16 cellular contexts compared by ENCODE assay signal in genomic region chr19:5864725-5865486, GRCh38. TPM values are rescaled to one million over a fixed set of nuclear protein-coding genes. Genes with fewer than 3 reads are reported as not detected.
DNase-seq lines count a peak whose midpoint lies in the region; ATAC-seq and TF ChIP-seq lines count a peak whose summit lies in the region.
"Had no signal": no experiment of that assay in that cellular context is flagged by ENCODE, and none has a peak within 500 bp of the region (broad histone marks: within the 10 kb centered on the region; RNA-seq: fewer than 3 reads in every experiment).

No MANE protein-coding gene starts in this region.

- DNase-seq in H7 (peak; percentile 69), astrocyte of the spinal cord (ENCODE audit: low read depth, low spot score) (no peak), natural killer cell (peak; percentile 36), SW 1271 (lab: John Stamatoyannopoulos, UW) (no peak), lower lobe of right lung (no peak)
- DNase-seq in naive thymus-derived CD8-positive, alpha-beta T cell = no peak
- DNase-seq: activated CD8-positive, alpha-beta T cell treated with anti-CD3 and anti-CD28 coated beads for 36 hours; foreskin melanocyte; left colon; NCI-H1105; NCI-H446 treated with DMSO at 0.1 percent for 48 hours; stimulated activated CD8-positive, alpha-beta memory T cell treated with anti-CD3 and anti-CD28 coated beads, Interleukin-4, amount 100 ng/mL, for 48 hours had no signal

- peak overlapping the region; percentile 83 to 87 for H3K27ac Mint-ChIP-seq in natural killer cell
- H3K27ac Mint-ChIP-seq in naive thymus-derived CD8-positive, alpha-beta T cell = peak overlapping the region in 1 of 10 donors; percentile 52
- H3K27ac Mint-ChIP-seq: activated CD8-positive, alpha-beta T cell treated with anti-CD3 and anti-CD28 coated beads for 36 hours; activated naive CD4-positive, alpha-beta T cell treated with anti-CD3 and anti-CD28 coated beads, Interleukin-2, amount 50 U/mL, for 24 hours; CD8-positive, alpha-beta T cell had no signal

- peaks cover 19 to 23% of the 10 kb centered on the region in 2 donors for H3K4me1 Mint-ChIP-seq in natural killer cell
- H3K4me1 Mint-ChIP-seq in naive thymus-derived CD8-positive, alpha-beta T cell = peaks cover 0 to 6% (median 0%) of the 10 kb centered on the region in 4 donors
- H3K4me1 Mint-ChIP-seq: activated naive CD4-positive, alpha-beta T cell treated with anti-CD3 and anti-CD28 coated beads, Interleukin-2, amount 50 U/mL, for 24 hours had no signal

- no peaks in the 10 kb centered on the region for H3K9me3 ChIP-seq in lower lobe of right lung

- H3K27me3 ChIP-seq in H7 (ENCODE audit: control insufficient read depth, insufficient read depth, low read length) (no peaks in the 10 kb centered on the region), lower lobe of right lung (ENCODE audit: low read depth) (no peaks in the 10 kb centered on the region)

- H3K27ac ChIP-seq in lower lobe of right lung = no peak overlapping the region

- TF ChIP-seq CTCF in astrocyte of the spinal cord (IDR thresholded peaks at IDR 0.05; ENCODE audit: low read depth, low read length) (peak; percentile 9), natural killer cell (IDR thresholded peaks at IDR 0.05) (no peak), lower lobe of right lung (IDR thresholded peaks at IDR 0.05) (no peak)

- ATAC-seq in natural killer cell (peak; percentile 38 to 59 (median 46)), lower lobe of right lung (no peak)
- no peak for ATAC-seq in naive thymus-derived CD8-positive, alpha-beta T cell
- ATAC-seq: activated CD8-positive, alpha-beta T cell treated with anti-CD3 and anti-CD28 coated beads for 36 hours; CD8-positive, alpha-beta T cell; left colon; Panc1 had no signal

- H3K4me3 Mint-ChIP-seq in natural killer cell = peak overlapping the region; percentile 73
- no peak overlapping the region for H3K4me3 Mint-ChIP-seq in naive thymus-derived CD8-positive, alpha-beta T cell
- H3K4me3 Mint-ChIP-seq: activated CD8-positive, alpha-beta T cell treated with anti-CD3 and anti-CD28 coated beads for 36 hours; activated naive CD4-positive, alpha-beta T cell treated with anti-CD3 and anti-CD28 coated beads, Interleukin-2, amount 50 U/mL, for 24 hours; CD8-positive, alpha-beta T cell had no signal

- in situ Hi-C loops in astrocyte of the spinal cord (cut with HindIII; ENCODE audit: low sequenced_read_pairs) = no loop called here

- H3K36me3 Mint-ChIP-seq in natural killer cell = no peaks in the 10 kb centered on the region
- no peaks in the 10 kb centered on the region for H3K36me3 Mint-ChIP-seq in naive thymus-derived CD8-positive, alpha-beta T cell
- H3K36me3 Mint-ChIP-seq: activated naive CD4-positive, alpha-beta T cell treated with anti-CD3 and anti-CD28 coated beads, Interleukin-2, amount 50 U/mL, for 24 hours; CD8-positive, alpha-beta T cell had no signal

- H3K4me3 ChIP-seq in H7 (ENCODE audit: insufficient read depth, low read depth, low read length) (no peak overlapping the region), astrocyte of the spinal cord (ENCODE audit: low read depth, low read length) (no peak overlapping the region), lower lobe of right lung (no peak overlapping the region)

- POLR2A ChIA-PET in naive thymus-derived CD8-positive, alpha-beta T cell (lab: Charles Lee) = no interaction called here

- intact Hi-C loops in natural killer cell (cut with micrococcal nuclease) (no loop called here), lower lobe of right lung (cut with DNase I) (no loop called here)

- no peaks in the 10 kb centered on the region for H3K4me1 ChIP-seq in lower lobe of right lung

- no peaks in the 10 kb centered on the region for H3K27me3 Mint-ChIP-seq in natural killer cell (ENCODE audit: low read depth in 2 of 2)
- H3K27me3 Mint-ChIP-seq in naive thymus-derived CD8-positive, alpha-beta T cell = peaks cover 1 to 11% (median 7%) of the 10 kb centered on the region in 5 donors
- H3K27me3 Mint-ChIP-seq: activated CD8-positive, alpha-beta T cell treated with anti-CD3 and anti-CD28 coated beads for 36 hours had no signal

- no peaks in the 10 kb centered on the region for H3K36me3 ChIP-seq in H7 (replicated peaks; ENCODE audit: control insufficient read depth, insufficient read depth, low read length)
- no peaks in the 10 kb centered on the region for H3K36me3 ChIP-seq in lower lobe of right lung

- no peaks in the 10 kb centered on the region for H3K9me3 Mint-ChIP-seq in natural killer cell
- no peaks in the 10 kb centered on the region for H3K9me3 Mint-ChIP-seq in naive thymus-derived CD8-positive, alpha-beta T cell
- H3K9me3 Mint-ChIP-seq: activated CD8-positive, alpha-beta T cell treated with anti-CD3 and anti-CD28 coated beads for 36 hours; activated naive CD4-positive, alpha-beta T cell treated with anti-CD3 and anti-CD28 coated beads, Interleukin-2, amount 50 U/mL, for 24 hours; CD8-positive, alpha-beta T cell had no signal

RNA-seq across cellular contexts. Expression of gene FUT5, which starts 5.4 kb away (rescaled TPM):
- 0.18 TPM in 1 of 2 replicates, not detected in the other for total RNA-seq in H7 (2014; rRNA removed; shearing (Covaris generic))
- 1 to 10 TPM; 1.2 to 3.9 (median 2.3) TPM for total RNA-seq in natural killer cell
- under 1 TPM; 0.34 to 0.38 TPM for total RNA-seq in naive thymus-derived CD8-positive, alpha-beta T cell
- polyA plus RNA-seq in naive thymus-derived CD8-positive, alpha-beta T cell = under 1 TPM in 1 of 3 donors, not detected in 2; 0.10 TPM
- total RNA-seq in lower lobe of right lung = not detected
- total RNA-seq: activated CD8-positive, alpha-beta T cell treated with anti-CD3 and anti-CD28 coated beads for 36 hours; left colon; T-helper 2 cell treated with Interferon-gamma antibody and Interleukin-4, amounts not matched to agents 100 ng/mL and 5 ng/mL, for 36 hours had no signal

RNA-seq across cellular contexts. Expression of gene FUT3, which starts 13.7 kb away (rescaled TPM):
- not detected in 2 replicates for total RNA-seq in H7 (2014; rRNA removed; shearing (Covaris generic))
- not detected for total RNA-seq in natural killer cell
- total RNA-seq in naive thymus-derived CD8-positive, alpha-beta T cell = under 1 TPM in 1 of 2 experiments, not detected in 1; 0.16 TPM
- not detected for polyA plus RNA-seq in naive thymus-derived CD8-positive, alpha-beta T cell
- 11.3 TPM for total RNA-seq in lower lobe of right lung
- total RNA-seq: activated CD8-positive, alpha-beta T cell treated with anti-CD3 and anti-CD28 coated beads for 36 hours; T-helper 2 cell treated with Interferon-gamma antibody and Interleukin-4, amounts not matched to agents 100 ng/mL and 5 ng/mL, for 36 hours had no signal

RNA-seq across cellular contexts. Expression of gene FUT6, which starts 25.4 kb away (rescaled TPM):
- not detected in 2 replicates for total RNA-seq in H7 (2014; rRNA removed; shearing (Covaris generic))
- total RNA-seq in natural killer cell = under 1 TPM in 1 of 3 donors, not detected in 2; 0.34 TPM
- total RNA-seq in naive thymus-derived CD8-positive, alpha-beta T cell = not detected
- not detected for polyA plus RNA-seq in naive thymus-derived CD8-positive, alpha-beta T cell
- total RNA-seq in lower lobe of right lung = 1.1 TPM
- total RNA-seq: activated CD8-positive, alpha-beta T cell treated with anti-CD3 and anti-CD28 coated beads for 36 hours; CD8-positive, alpha-beta T cell; T-helper 2 cell treated with Interferon-gamma antibody and Interleukin-4, amounts not matched to agents 100 ng/mL and 5 ng/mL, for 36 hours had no signal

RNA-seq across cellular contexts. Expression of gene NDUFA11, which starts 38.7 kb away (rescaled TPM):
- 181 and 244 TPM in 2 replicates for total RNA-seq in H7 (2014; rRNA removed; shearing (Covaris generic))
- 100 to 1,000 TPM; 111 to 115 (median 113) TPM for total RNA-seq in natural killer cell
- 100 to 1,000 TPM; 116 to 131 TPM for total RNA-seq in naive thymus-derived CD8-positive, alpha-beta T cell
- polyA plus RNA-seq in naive thymus-derived CD8-positive, alpha-beta T cell = 100 to 1,000 TPM; 374 to 404 (median 395) TPM
- 150 TPM for total RNA-seq in lower lobe of right lung

RNA-seq across cellular contexts. Expression of gene VMAC, which starts 39.8 kb away (rescaled TPM):
- total RNA-seq in H7 (2014; rRNA removed; shearing (Covaris generic)) = 2.1 and 3.5 TPM in 2 replicates
- 10 to 100 TPM; 21.1 to 26.3 (median 24.2) TPM for total RNA-seq in natural killer cell
- 10 to 100 TPM; 32.7 to 34.5 TPM for total RNA-seq in naive thymus-derived CD8-positive, alpha-beta T cell
- 1 to 10 TPM; 6.2 to 8.4 (median 7.0) TPM for polyA plus RNA-seq in naive thymus-derived CD8-positive, alpha-beta T cell
- total RNA-seq in lower lobe of right lung = 8.1 TPM

Comparison
In these comparisons a context has a peak if more than half of its experiments do, and no peak if none do; other contexts are left out.
1. DNase-seq: peak in H7 (single experiment) and natural killer cell (single experiment); none in astrocyte of the spinal cord (single experiment), naive thymus-derived CD8-positive, alpha-beta T cell (0 of 10), SW 1271 (0 of 2) and lower lobe of right lung (single experiment).
2. ATAC-seq: peak in natural killer cell (3 of 3); none in naive thymus-derived CD8-positive, alpha-beta T cell (0 of 2) and lower lobe of right lung (0 of 2).
3. RNA of gene FUT3, which starts 13.7 kb away (total RNA-seq): 11.3 TPM in lower lobe of right lung (single experiment); 0.16 TPM in naive thymus-derived CD8-positive, alpha-beta T cell, not detected in natural killer cell and not detected in H7; every median in the first group is over 10 times any median in the second.